ENCODE assay signal across 27 cellular contexts in genomic region chr2:46963210-46963609, GRCh38. TPM values are rescaled to one million over a fixed set of nuclear protein-coding genes. Genes with fewer than 3 reads are reported as not detected.
A peak's percentile ranks its signal among the peaks of the same experiment; 100 is the strongest.
DNase-seq lines count a peak whose midpoint lies in the region; ATAC-seq, FAIRE-seq and TF ChIP-seq lines count a peak whose summit lies in the region.
"Had no signal": no experiment of that assay in that cellular context is flagged by ENCODE, and none has a peak within 500 bp of the region (broad histone marks: within the 10 kb centered on the region; RNA-seq: fewer than 3 reads in every experiment).

No MANE protein-coding gene starts in this region.

- H3K4me1 Mint-ChIP-seq in CD4-positive, alpha-beta memory T cell, result peaks cover 17 to 37% (median 28%) of the 10 kb centered on the region in 4 donors
- peaks cover 11 to 32% of the 10 kb centered on the region in 2 donors for H3K4me1 Mint-ChIP-seq in effector memory CD8-positive, alpha-beta T cell (ENCODE audit: low read depth in 2 of 2)

- WGBS in adrenal gland, 4 donors, result 69 to 86% (median 73%) methylated on average over 4 of the region's 4 CpGs

- CTCF ChIA-PET in AG04450 (lab: Charles Lee), result interaction anchor here (1.4 kb wide), 1 partner anchor 44 kb away, joined by 3 read pairs; no protein-coding TSS in a partner anchor
- CTCF ChIA-PET in CD4-positive, alpha-beta memory T cell (lab: Charles Lee; ENCODE audit: partially characterized antibody), result interaction anchor here (1.9 kb wide), 2 partner anchors 24 to 45 kb away, joined by 4 to 5 read pairs; no protein-coding TSS in a partner anchor

- no peaks in the 10 kb centered on the region for H3K4me1 ChIP-seq in CD4-positive, alpha-beta memory T cell (ENCODE audit: insufficient read depth, low read length)
- H3K4me1 ChIP-seq in adrenal gland (replicated peaks in 1 of 2), result peaks cover 15 to 30% of the 10 kb centered on the region in 2 donors

- peak overlapping the region in 4 of 7 donors; percentile 15 to 51 (median 22) for H3K27ac Mint-ChIP-seq in CD4-positive, alpha-beta memory T cell
- H3K27ac Mint-ChIP-seq in effector memory CD8-positive, alpha-beta T cell, result peak overlapping the region in 1 of 2 donors; percentile 73

- POLR2A ChIA-PET in AG04450 (lab: Yijun Ruan, JAX), result no interaction called here
- POLR2A ChIA-PET in CD4-positive, alpha-beta memory T cell (lab: Charles Lee; ENCODE audit: partially characterized antibody), result interaction anchor here (0.9 kb wide), 1 partner anchor 19 kb away, joined by 4 read pairs; no protein-coding TSS in a partner anchor

- H3K4me3 ChIP-seq in AG04450 (ENCODE audit: low read depth, low read length) (no peak overlapping the region), adrenal gland (no peak overlapping the region)
- H3K4me3 ChIP-seq in CD4-positive, alpha-beta memory T cell (ENCODE audit: low read length in 2 of 2), result no peak overlapping the region
- H3K4me3 ChIP-seq: body of pancreas, hepatocyte, skin epidermis, suprapubic skin had no signal

- peaks cover 0 to 2% (median 0%) of the 10 kb centered on the region in 8 donors for H3K9me3 Mint-ChIP-seq in CD4-positive, alpha-beta memory T cell
- H3K9me3 Mint-ChIP-seq in effector memory CD8-positive, alpha-beta T cell, result no peaks in the 10 kb centered on the region
- H3K9me3 Mint-ChIP-seq: activated CD4-positive, alpha-beta memory T cell treated with anti-CD3 and anti-CD28 coated beads for 36 hours; IgD-negative memory B cell; naive B cell; T-helper 2 cell treated with Interferon-gamma antibody and Interleukin-4, amounts not matched to agents 5 μg/mL and 100 μg/mL, for 36 hours had no signal

- no peak for TF ChIP-seq POLR2A in adrenal gland (IDR thresholded peaks at IDR 0.05)

- TF ChIP-seq CTCF in AG04450 (IDR thresholded peaks at IDR 0.05; ENCODE audit: low read depth, low read length) (no peak), adrenal gland (IDR thresholded peaks at IDR 0.05) (no peak)

- peaks cover 16 to 55% of the 10 kb centered on the region in 2 donors for H3K36me3 Mint-ChIP-seq in CD4-positive, alpha-beta memory T cell
- peaks cover 56% of the 10 kb centered on the region for H3K36me3 Mint-ChIP-seq in effector memory CD8-positive, alpha-beta T cell (ENCODE audit: insufficient read depth)

- no peaks in the 10 kb centered on the region for H3K27me3 Mint-ChIP-seq in CD4-positive, alpha-beta memory T cell
- H3K27me3 Mint-ChIP-seq in effector memory CD8-positive, alpha-beta T cell, result no peaks in the 10 kb centered on the region
- H3K27me3 Mint-ChIP-seq: activated CD4-positive, alpha-beta memory T cell treated with anti-CD3 and anti-CD28 coated beads for 36 hours; IgD-negative memory B cell; naive B cell had no signal

- H3K27ac ChIP-seq in AG04450 (ENCODE audit: low read depth, low read length) (peak overlapping the region; percentile 11), adrenal gland (peak overlapping the region in 4 of 5 donors; percentile 34 to 46 (median 41))
- H3K27ac ChIP-seq in CD4-positive, alpha-beta memory T cell (ENCODE audit: low read depth, low read length), result no peak overlapping the region
- H3K27ac ChIP-seq: hepatocyte had no signal

- ATAC-seq in effector memory CD8-positive, alpha-beta T cell (replicated peaks), result no peak
- ATAC-seq: body of pancreas, left lobe of liver had no signal

- DNase-seq in AG04450 (ENCODE audit: low read depth, low spot score) (no peak), adrenal gland (no peak), pons (ENCODE audit: low spot score) (peak; percentile 80), DMS153 treated with DMSO at 0.1 percent for 48 hours (lab: John Stamatoyannopoulos, UW; ENCODE audit: unreplicated experiment) (no peak), GM19239 (ENCODE audit: insufficient read length, low spot score) (no peak), NCI-H187 treated with DMSO at 0.1 percent for 48 hours (lab: John Stamatoyannopoulos, UW) (no peak)
- DNase-seq in CD4-positive, alpha-beta memory T cell, result no peak
- no peak for DNase-seq in effector memory CD8-positive, alpha-beta T cell
- DNase-seq: activated CD4-positive, alpha-beta memory T cell treated with anti-CD3 and anti-CD28 coated beads for 36 hours; activated effector memory CD4-positive, alpha-beta T cell treated with Interleukin-2 at 50 U/mL for 16 hours; body of pancreas; DMS79; effector memory CD4-positive, alpha-beta T cell; foreskin melanocyte; H7; naive B cell; NCI-H1105 treated with DMSO at 0.1 percent for 48 hours; NCI-H2029 treated with DMSO at 0.1 percent for 48 hours; NCI-H748 treated with DMSO at 0.1 percent for 48 hours; SK-N-SH; stimulated activated CD4-positive, alpha-beta T cell treated with anti-CD3 and anti-CD28 coated beads, Interleukin-1b, Interleukin-23, amount 100 ng/mL, for 48 hours had no signal

- intact Hi-C loops in CD4-positive, alpha-beta memory T cell (cut with micrococcal nuclease), result no loop called here
- intact Hi-C loops in adrenal gland (cut with DNase I), result no loop called here

- no peak overlapping the region for H3K4me3 Mint-ChIP-seq in CD4-positive, alpha-beta memory T cell
- H3K4me3 Mint-ChIP-seq in effector memory CD8-positive, alpha-beta T cell, result no peak overlapping the region
- H3K4me3 Mint-ChIP-seq: activated CD4-positive, alpha-beta memory T cell treated with anti-CD3 and anti-CD28 coated beads for 36 hours; IgD-negative memory B cell; naive B cell; T-helper 2 cell treated with Interferon-gamma antibody and Interleukin-4, amounts not matched to agents 5 μg/mL and 100 μg/mL, for 36 hours had no signal

- peaks cover 32% of the 10 kb centered on the region for H3K36me3 ChIP-seq in CD4-positive, alpha-beta memory T cell (ENCODE audit: insufficient read depth, low read length)
- H3K36me3 ChIP-seq in adrenal gland (replicated peaks in 1 of 2), result peaks cover 0 to 23% of the 10 kb centered on the region in 2 donors

- H3K9me3 ChIP-seq in AG04450 (ENCODE audit: control insufficient read depth, insufficient read depth, low read length), result no peaks in the 10 kb centered on the region; the same call in 1 of the 2 replicates
- H3K9me3 ChIP-seq in CD4-positive, alpha-beta memory T cell (ENCODE audit: control insufficient read depth in 1 of 2, low read length in 2 of 2), result no peaks in the 10 kb centered on the region
- H3K9me3 ChIP-seq in adrenal gland (replicated peaks in 1 of 3), result no peaks in the 10 kb centered on the region
- H3K9me3 ChIP-seq: body of pancreas, SK-N-SH, suprapubic skin had no signal

- H3K27me3 ChIP-seq in AG04450 (ENCODE audit: control insufficient read depth, insufficient read depth, low read length) (no peaks in the 10 kb centered on the region), adrenal gland (no peaks in the 10 kb centered on the region)
- no peaks in the 10 kb centered on the region for H3K27me3 ChIP-seq in CD4-positive, alpha-beta memory T cell (ENCODE audit: insufficient read depth, low read length)
- H3K27me3 ChIP-seq: body of pancreas, hepatocyte, suprapubic skin had no signal

- FAIRE-seq in GM19239 (lab: Jason Lieb, UNC), result no peak

RNA-seq across cellular contexts. Expression of gene TTC7A, which starts 22.2 kb away (rescaled TPM):
- polyA plus RNA-seq in AG04450 (2011; rRNA removed), result 8.4 and 11.0 TPM in 2 replicates
- 13.0 and 13.4 TPM in 2 replicates for polyA minus RNA-seq in AG04450 (2011; rRNA and poly(A)+ RNA removed)
- 10 to 100 TPM; 44.5 to 44.8 TPM for total RNA-seq in CD4-positive, alpha-beta memory T cell
- polyA plus RNA-seq in CD4-positive, alpha-beta memory T cell, result 10 to 100 TPM in 1 of 2 donors, 1 to 10 TPM in 1; 8.6 to 24.9 TPM
- 10 to 100 TPM; 30.6 to 87.4 (median 57.8) TPM for total RNA-seq in adrenal gland
- polyA plus RNA-seq in adrenal gland, result 10 to 100 TPM; 24.6 to 59.4 (median 31.9) TPM

RNA-seq across cellular contexts. Expression of gene MCFD2, which starts 47.6 kb away (rescaled TPM):
- polyA plus RNA-seq in AG04450 (2011; rRNA removed) (176 and 231 TPM in 2 replicates), adrenal gland (100 to 1,000 TPM in 1 of 3 donors, 10 to 100 TPM in 2; 29.6 to 515 (median 30.7) TPM)
- polyA minus RNA-seq in AG04450 (2011; rRNA and poly(A)+ RNA removed), result 125 and 128 TPM in 2 replicates
- total RNA-seq in CD4-positive, alpha-beta memory T cell, result 10 to 100 TPM; 39.1 to 43.8 TPM
- 10 to 100 TPM; 25.1 to 29.2 TPM for polyA plus RNA-seq in CD4-positive, alpha-beta memory T cell
- 100 to 1,000 TPM; 189 to 695 (median 304) TPM for total RNA-seq in adrenal gland
